In the genomic region with DNA sequence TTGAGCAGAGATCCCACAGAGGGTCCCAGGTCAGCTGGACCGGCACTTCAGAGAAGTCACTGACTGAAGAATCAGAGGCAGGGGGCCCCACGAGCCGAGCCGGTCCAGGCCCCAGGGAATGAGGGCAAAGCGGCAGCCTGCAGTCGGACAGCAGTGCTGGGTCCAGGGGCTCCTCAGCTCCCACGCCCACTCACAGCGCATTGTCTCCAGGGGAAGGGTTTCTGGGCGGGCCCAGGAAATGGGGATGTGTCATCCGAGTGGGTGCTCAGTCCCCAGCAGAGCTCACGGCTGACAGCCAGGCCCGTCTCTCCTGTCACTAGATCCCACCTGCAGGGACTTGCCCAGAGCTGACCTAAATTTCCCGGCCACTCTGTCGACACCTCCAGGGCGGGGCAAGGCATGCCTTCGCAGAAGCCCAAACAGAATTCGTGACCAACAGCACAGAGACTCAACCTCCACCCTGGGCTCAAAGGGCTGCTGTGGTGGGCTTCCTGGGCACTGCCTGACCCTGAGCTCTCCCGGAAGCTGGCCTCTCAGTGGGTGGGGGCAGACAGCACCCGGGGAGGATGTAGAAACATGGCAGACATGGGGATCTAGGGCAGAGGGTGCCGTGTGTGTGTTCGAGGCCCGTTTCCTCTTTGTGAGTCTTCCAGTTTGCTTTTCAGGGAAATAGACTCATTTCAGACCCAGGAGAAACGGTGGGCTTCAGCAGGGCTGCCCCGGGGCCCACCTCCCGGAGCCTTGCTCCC, we compare ENCODE assay signal across 9 cellular contexts. TPM values are rescaled to one million over a fixed set of nuclear protein-coding genes. Genes with fewer than 3 reads are reported as not detected.
A peak's percentile ranks its signal among the peaks of the same experiment; 100 is the strongest.
DNase-seq lines count a peak whose midpoint lies in the region; TF ChIP-seq lines count a peak whose summit lies in the region.
"Had no signal": no experiment of that assay in that cellular context is flagged by ENCODE, and none has a peak within 500 bp of the region (broad histone marks: within the 10 kb centered on the region; RNA-seq: fewer than 3 reads in every experiment).

No MANE protein-coding gene starts in this region.

- H3K36me3 ChIP-seq in PC-9 (ENCODE audit: low read depth) (no peaks in the 10 kb centered on the region), neuronal stem cell (replicated peaks in 1 of 2; ENCODE audit: control insufficient read depth in 2 of 2, insufficient read depth in 2 of 2, low read length in 2 of 2) (no peaks in the 10 kb centered on the region)

- H3K79me1 ChIP-seq in neuronal stem cell (ENCODE audit: low read depth, low read length): no peaks in the 10 kb centered on the region

- no peaks in the 10 kb centered on the region for H3K27me3 ChIP-seq in PC-9 (ENCODE audit: insufficient read depth, low read depth)
- peaks cover 0 to 36% (median 0%) of the 10 kb centered on the region in 3 experiments for H3K27me3 ChIP-seq in neuronal stem cell (ENCODE audit: control insufficient read depth in 3 of 3, insufficient read depth in 3 of 3, low read depth in 1 of 3, low read length in 3 of 3)
- H3K27me3 ChIP-seq: body of pancreas had no signal

- no peaks in the 10 kb centered on the region for H3K36me3 Mint-ChIP-seq in brain

- no peaks in the 10 kb centered on the region for H3K9me3 Mint-ChIP-seq in brain

- no peaks in the 10 kb centered on the region for H3K79me2 ChIP-seq in PC-9 (ENCODE audit: low read depth)

- peaks cover 73% of the 10 kb centered on the region for H3F3A ChIP-seq in PC-9 (ENCODE audit: insufficient read depth, low read depth)

- no peak overlapping the region for H4K91ac ChIP-seq in neuronal stem cell (ENCODE audit: low read depth, low read length, poor library complexity)

- DNase-seq in COLO829 (ENCODE audit: low spot score) (peak; percentile 27), PC-9 (peak; percentile 61 to 89), neuronal stem cell (ENCODE audit: low spot score) (no peak), NCI-H2196 treated with DMSO at 0.1 percent for 48 hours (lab: John Stamatoyannopoulos, UW; ENCODE audit: unreplicated experiment) (no peak), inferior parietal cortex (ENCODE audit: extremely low spot score) (no peak), middle frontal gyrus (ENCODE audit: extremely low spot score, low spot score) (no peak), globus pallidus (ENCODE audit: low spot score) (no peak)

- H4K20me1 ChIP-seq in PC-9 (ENCODE audit: insufficient read depth): no peaks in the 10 kb centered on the region

- H3K4me1 Mint-ChIP-seq in brain: peaks cover 43% of the 10 kb centered on the region

- no peaks in the 10 kb centered on the region for H3K9me2 ChIP-seq in PC-9 (ENCODE audit: insufficient read depth)

- CTCF ChIA-PET in PC-9 (lab: Charles Lee): interaction anchor here (0.6 to 1.1 kb wide), 3 partner anchors 31 to 858 kb away, joined by 3 read pairs; no protein-coding TSS in a partner anchor

- peak overlapping the region; percentile 35; the same call in 1 of the 2 replicates for H3K4me3 ChIP-seq in PC-9
- H3K4me3 ChIP-seq in neuronal stem cell (ENCODE audit: low read length in 2 of 2): no peak overlapping the region
- H3K4me3 ChIP-seq: body of pancreas had no signal

- no peak overlapping the region for H3K4ac ChIP-seq in neuronal stem cell (ENCODE audit: low read length)

- H3K14ac ChIP-seq in neuronal stem cell (ENCODE audit: low read length): peak overlapping the region; percentile 78

- peaks cover 4% of the 10 kb centered on the region for H3K27me3 Mint-ChIP-seq in brain

- H3K9ac ChIP-seq in neuronal stem cell (ENCODE audit: low read depth, low read length, poor library complexity): no peak overlapping the region

- H3K4me1 ChIP-seq in PC-9 (replicated peaks; ENCODE audit: insufficient read depth): peaks cover 93% of the 10 kb centered on the region
- H3K4me1 ChIP-seq in neuronal stem cell (ENCODE audit: control insufficient read depth in 2 of 2, insufficient read depth in 1 of 2, low read depth in 1 of 2, low read length in 2 of 2): peaks cover 11 to 14% of the 10 kb centered on the region in 2 donors

- peak overlapping the region; percentile 55 for H3K18ac ChIP-seq in neuronal stem cell (ENCODE audit: low read length)

- H3K4me2 ChIP-seq in PC-9 (peak overlapping the region; percentile 83), neuronal stem cell (ENCODE audit: insufficient read depth, low read length, poor library complexity, severe bottlenecking) (no peak overlapping the region)

- POLR2A ChIA-PET in PC-9 (lab: Charles Lee; ENCODE audit: unreplicated experiment): interaction anchor here (0.6 to 0.7 kb wide), 3 partner anchors 18 to 95 kb away, joined by 3 to 8 read pairs (median 3); a partner anchor contains a TSS

- H2BK15ac ChIP-seq in neuronal stem cell (ENCODE audit: low read length): peak overlapping the region; percentile 61

- WGBS in neuronal stem cell (ENCODE audit: extremely low coverage in 2 of 2, insufficient read length in 2 of 2, insufficient replicate concordance in 1 of 2), 2 donors: no CpG with 5 or more reads among the region's 25 CpGs

- intact Hi-C loops in PC-9 (cut with micrococcal nuclease; ENCODE audit: unreplicated experiment): loop anchor here (1.0 kb wide), 1 partner anchor 113 kb away; no protein-coding TSS in a partner anchor

- H3K4me3 Mint-ChIP-seq in brain: no peak overlapping the region

- H2BK120ac ChIP-seq in neuronal stem cell (ENCODE audit: low read depth, low read length): peak overlapping the region; percentile 35

- H3K9me3 ChIP-seq in PC-9 (ENCODE audit: insufficient read depth, low read depth) (no peaks in the 10 kb centered on the region), neuronal stem cell (replicated peaks in 1 of 2; ENCODE audit: control insufficient read depth in 2 of 2, insufficient read depth in 1 of 2, low read depth in 1 of 2, low read length in 2 of 2) (peaks cover 0 to 2% of the 10 kb centered on the region in 2 donors)
- H3K9me3 ChIP-seq: body of pancreas had no signal

- H2BK12ac ChIP-seq in neuronal stem cell (ENCODE audit: low read length): no peak overlapping the region

- H2AK5ac ChIP-seq in neuronal stem cell (ENCODE audit: low read depth, low read length): peak overlapping the region; percentile 49

- H4K8ac ChIP-seq in neuronal stem cell (ENCODE audit: low read depth, low read length): no peak overlapping the region

- H2AFZ ChIP-seq in PC-9 (peak overlapping the region; percentile 56; the same call in 1 of the 2 replicates), neuronal stem cell (ENCODE audit: low read length) (peak overlapping the region; percentile 52)

- H3K27ac ChIP-seq in PC-9: peak overlapping the region; percentile 95
- no peak overlapping the region for H3K27ac ChIP-seq in neuronal stem cell (replicated peaks; ENCODE audit: low read length)

- H3K27ac Mint-ChIP-seq in brain: peak overlapping the region in 4 of 5 experiments; percentile 45 to 91 (median 86)

- no TSS peak for BruUV-seq in PC-9 (replicated peaks; lab: Mats Ljungman, UMichigan)

- TF ChIP-seq CTCF in PC-9 (conservative IDR thresholded peaks at IDR 0.05): no peak
- TF ChIP-seq CTCF in brain (conservative IDR thresholded peaks at IDR 0.05): no peak

- peak overlapping the region; percentile 90 for H2BK5ac ChIP-seq in neuronal stem cell (ENCODE audit: low read length)

- H3K23ac ChIP-seq in neuronal stem cell (ENCODE audit: low read depth, low read length, poor library complexity): no peak overlapping the region

RNA-seq across cellular contexts. Expression of a gene that starts 42.1 kb away (rescaled TPM):
- total RNA-seq in PC-9 (2021): 23.8 and 24.8 TPM in 2 replicates
- polyA plus RNA-seq in brain (ENCODE audit: insufficient read depth, low read depth, low replicate concordance): 5.5 TPM
- 20.1 TPM for polyA plus RNA-seq in neuronal stem cell (2013, experiment 1 of 2)
- 21.8 TPM for polyA plus RNA-seq in neuronal stem cell (2013, experiment 2 of 2)

Comparison
In these comparisons a context has a peak if more than half of its experiments do, and no peak if none do; other contexts are left out.
1. DNase-seq: peak in COLO829 (single experiment) and PC-9 (2 of 2); none in neuronal stem cell (single experiment), NCI-H2196 treated with DMSO at 0.1 percent for 48 hours (single experiment), inferior parietal cortex (single experiment), middle frontal gyrus (single experiment) and globus pallidus (single experiment).